In the genomic region with DNA sequence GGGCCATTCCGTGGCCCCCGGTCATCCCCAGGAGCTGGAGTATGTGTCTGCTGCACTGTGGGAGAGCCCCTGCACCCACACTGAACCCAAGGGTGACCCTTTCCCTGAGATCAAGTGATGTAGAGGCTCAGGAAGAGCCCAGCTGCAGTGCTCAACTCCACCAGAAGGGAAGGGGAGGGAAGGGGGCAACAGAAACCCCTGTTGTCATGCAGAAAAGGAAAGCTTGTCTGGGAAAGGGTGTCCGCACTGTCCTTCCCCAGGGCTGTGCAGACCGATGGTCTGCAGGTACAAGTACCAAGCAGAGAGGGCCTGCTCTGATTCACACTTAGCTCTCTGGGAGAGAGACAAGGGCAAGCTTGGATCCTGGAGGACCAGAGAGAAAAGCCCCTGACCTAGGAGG, we compare ENCODE assay signal across 1 cellular context.
TF ChIP-seq lines count a peak whose summit lies in the region.

No MANE protein-coding gene starts in this region.

TF ChIP-seq in K562, 482 proteins besides CTCF, POLR2A, EP300 and RAD21:
- TF ChIP-seq SREBF2 (CRISPR knock-in tag; IDR thresholded peaks at IDR 0.05) (no peak), SIN3A (IDR thresholded peaks at IDR 0.05; ENCODE audit: borderline replicate concordance in 2 of 2, control insufficient read depth in 1 of 2, low read depth in 2 of 2, low read length in 2 of 2) (no peak), ZBTB7A (IDR thresholded peaks at IDR 0.05; ENCODE audit: borderline replicate concordance, control insufficient read depth, low read depth, low read length) (0 out of 2 replicates have a peak, but pooled peaks have one; percentile 18), RAD51 (IDR thresholded peaks at IDR 0.05; ENCODE audit: borderline replicate concordance, low read depth) (no peak), SUPT5H (IDR thresholded peaks at IDR 0.05) (no peak), MXD1 (CRISPR knock-in tag; IDR thresholded peaks at IDR 0.05; ENCODE audit: borderline replicate concordance, poor library complexity, severe bottlenecking) (no peak)
